11 cellular contexts compared by ENCODE assay signal in genomic region chr22:48489551-48490512, GRCh38.
DNase-seq lines count a peak whose midpoint lies in the region; ATAC-seq, FAIRE-seq and TF ChIP-seq lines count a peak whose summit lies in the region.
"Had no signal": no experiment of that assay in that cellular context is flagged by ENCODE, and none has a peak within 500 bp of the region (broad histone marks: within the 10 kb centered on the region; RNA-seq: fewer than 3 reads in every experiment).

No MANE protein-coding gene starts in this region.

- H2AK5ac ChIP-seq in neuronal stem cell (ENCODE audit: low read depth, low read length), result peak overlapping the region; percentile 47

- no peaks in the 10 kb centered on the region for H3K9me3 Mint-ChIP-seq in activated naive CD4-positive, alpha-beta T cell treated with anti-CD3 and anti-CD28 coated beads, Interleukin-2, amount 50 U/mL, for 72 hours

- H2BK12ac ChIP-seq in neuronal stem cell (ENCODE audit: low read length), result no peak overlapping the region

- FAIRE-seq in small intestine (lab: Jason Lieb, UNC), result no peak

- H3K27ac Mint-ChIP-seq in activated naive CD4-positive, alpha-beta T cell treated with anti-CD3 and anti-CD28 coated beads, Interleukin-2, amount 50 U/mL, for 72 hours, result no peak overlapping the region

- no peak overlapping the region for H2BK120ac ChIP-seq in neuronal stem cell (ENCODE audit: low read depth, low read length)

- H4K91ac ChIP-seq in neuronal stem cell (ENCODE audit: low read depth, low read length, poor library complexity), result no peak overlapping the region

- H3K4me2 ChIP-seq in neuronal stem cell (ENCODE audit: insufficient read depth, low read length, poor library complexity, severe bottlenecking), result peak overlapping the region; percentile 93

- DNase-seq in AG04449 (ENCODE audit: low read depth, low spot score) (no peak), MG63 (peak; percentile 23), foreskin fibroblast (peak in 1 of 2 donors; percentile 12), neuronal stem cell (ENCODE audit: low spot score) (no peak), small intestine (no peak), pons (ENCODE audit: low spot score) (no peak), SW480 (ENCODE audit: low spot score) (no peak)
- DNase-seq in activated naive CD4-positive, alpha-beta T cell treated with anti-CD3 and anti-CD28 coated beads, Interleukin-2, amount 50 U/mL, for 72 hours (ENCODE audit: low spot score in 2 of 2), result no peak
- DNase-seq: activated T-cell treated with anti-CD3 and anti-CD28 coated beads, Interleukin-2, amount 50 U/mL, for 1 hour; SHP77; thyroid gland had no signal

- H2AFZ ChIP-seq in neuronal stem cell (ENCODE audit: low read length), result peak overlapping the region; percentile 94

- H3K18ac ChIP-seq in neuronal stem cell (ENCODE audit: low read length), result peak overlapping the region; percentile 95

- H3K36me3 Mint-ChIP-seq in activated naive CD4-positive, alpha-beta T cell treated with anti-CD3 and anti-CD28 coated beads, Interleukin-2, amount 50 U/mL, for 72 hours, result no peaks in the 10 kb centered on the region

- H3K9ac ChIP-seq in neuronal stem cell (ENCODE audit: low read depth, low read length, poor library complexity), result peak overlapping the region; percentile 93

- peak overlapping the region; percentile 73 for H2BK15ac ChIP-seq in neuronal stem cell (ENCODE audit: low read length)

- H3K4ac ChIP-seq in neuronal stem cell (ENCODE audit: low read length), result no peak overlapping the region

- no peak for ATAC-seq in activated naive CD4-positive, alpha-beta T cell treated with anti-CD3 and anti-CD28 coated beads, Interleukin-2, amount 50 U/mL, for 72 hours

- POLR2A ChIA-PET in AG04449 (lab: Yijun Ruan, JAX), result no interaction called here

- H3K36me3 ChIP-seq in MG63, result no peaks in the 10 kb centered on the region
- no peaks in the 10 kb centered on the region for H3K36me3 ChIP-seq in neuronal stem cell (replicated peaks in 1 of 2; ENCODE audit: control insufficient read depth in 2 of 2, insufficient read depth in 2 of 2, low read length in 2 of 2)
- H3K36me3 ChIP-seq in small intestine (ENCODE audit: control insufficient read depth in 2 of 2, insufficient read depth in 2 of 2, low read length in 2 of 2), result no peaks in the 10 kb centered on the region
- H3K36me3 ChIP-seq: thyroid gland had no signal

- H3K27ac ChIP-seq in neuronal stem cell (replicated peaks; ENCODE audit: low read length) (no peak overlapping the region), small intestine (ENCODE audit: low read depth in 1 of 2, low read length in 1 of 2) (no peak overlapping the region)
- H3K27ac ChIP-seq: thyroid gland had no signal

- TF ChIP-seq CTCF in AG04449 (IDR thresholded peaks at IDR 0.05; ENCODE audit: insufficient read depth, low read length, missing control alignments) (no peak), foreskin fibroblast (IDR thresholded peaks at IDR 0.05; ENCODE audit: low read depth, low read length) (no peak)

- H3K4me3 ChIP-seq in AG04449 (ENCODE audit: low read depth, low read length), result peak overlapping the region; percentile 71
- H3K4me3 ChIP-seq in MG63, result peak overlapping the region; percentile 38; the same call in 1 of the 2 replicates
- peak overlapping the region; percentile 20 to 51 for H3K4me3 ChIP-seq in foreskin fibroblast (ENCODE audit: low read depth in 1 of 2, low read length in 2 of 2)
- peak overlapping the region; percentile 57 to 88 for H3K4me3 ChIP-seq in neuronal stem cell (ENCODE audit: low read length in 2 of 2)
- H3K4me3 ChIP-seq in small intestine (ENCODE audit: low read depth in 1 of 2, low read length in 2 of 2), result no peak overlapping the region
- H3K4me3 ChIP-seq: thyroid gland had no signal

- peak overlapping the region; percentile 57 for H3K23ac ChIP-seq in neuronal stem cell (ENCODE audit: low read depth, low read length, poor library complexity)

- H4K8ac ChIP-seq in neuronal stem cell (ENCODE audit: low read depth, low read length), result no peak overlapping the region

- H3K4me1 ChIP-seq in neuronal stem cell (ENCODE audit: control insufficient read depth in 2 of 2, insufficient read depth in 1 of 2, low read depth in 1 of 2, low read length in 2 of 2) (peaks cover 9 to 12% of the 10 kb centered on the region in 2 donors), small intestine (ENCODE audit: control insufficient read depth in 2 of 2, insufficient read depth in 1 of 2, low read depth in 1 of 2, low read length in 1 of 2) (no peaks in the 10 kb centered on the region)

- CTCF ChIA-PET in AG04449 (lab: Yijun Ruan, JAX), result interaction anchor here (0.8 to 4.5 kb wide), 5 partner anchors 33 to 1645 kb away, joined by 3 to 43 read pairs (median 3); no protein-coding TSS in a partner anchor

- H3K27me3 ChIP-seq in MG63, result peaks cover 8% of the 10 kb centered on the region; the same call in 1 of the 2 replicates
- H3K27me3 ChIP-seq in neuronal stem cell (ENCODE audit: control insufficient read depth in 3 of 3, insufficient read depth in 3 of 3, low read depth in 1 of 3, low read length in 3 of 3), result peaks cover 4 to 56% (median 19%) of the 10 kb centered on the region in 3 experiments
- H3K27me3 ChIP-seq in small intestine (ENCODE audit: control insufficient read depth in 2 of 2, insufficient read depth in 2 of 2, low read length in 2 of 2), result peaks cover 18 to 23% of the 10 kb centered on the region in 2 donors

- H3K79me1 ChIP-seq in neuronal stem cell (ENCODE audit: low read depth, low read length), result peaks cover 5% of the 10 kb centered on the region

- H3K9me3 ChIP-seq in MG63 (no peaks in the 10 kb centered on the region), neuronal stem cell (replicated peaks in 1 of 2; ENCODE audit: control insufficient read depth in 2 of 2, insufficient read depth in 1 of 2, low read depth in 1 of 2, low read length in 2 of 2) (no peaks in the 10 kb centered on the region), small intestine (ENCODE audit: control insufficient read depth, low read depth) (no peaks in the 10 kb centered on the region)
- H3K9me3 ChIP-seq: thyroid gland had no signal

- WGBS in neuronal stem cell (ENCODE audit: extremely low coverage in 2 of 2, insufficient read length in 2 of 2, insufficient replicate concordance in 1 of 2), 2 donors, result no CpG with 5 or more reads among the region's 113 CpGs
- 2 to 8% (median 4%) methylated on average over 60 to 113 of the region's 113 CpGs for WGBS in small intestine, 3 donors

- no peak overlapping the region for H2BK5ac ChIP-seq in neuronal stem cell (ENCODE audit: low read length)

- H3K14ac ChIP-seq in neuronal stem cell (ENCODE audit: low read length), result peak overlapping the region; percentile 63

Comparison
In these comparisons a context has a peak if more than half of its experiments do, and no peak if none do; other contexts are left out.
1. H3K4me3 ChIP-seq: peak in AG04449 (single experiment), MG63 (single experiment), foreskin fibroblast (2 of 2) and neuronal stem cell (2 of 2); none in small intestine (0 of 2).